ENCODE assay signal across 18 cellular contexts in the genomic region with DNA sequence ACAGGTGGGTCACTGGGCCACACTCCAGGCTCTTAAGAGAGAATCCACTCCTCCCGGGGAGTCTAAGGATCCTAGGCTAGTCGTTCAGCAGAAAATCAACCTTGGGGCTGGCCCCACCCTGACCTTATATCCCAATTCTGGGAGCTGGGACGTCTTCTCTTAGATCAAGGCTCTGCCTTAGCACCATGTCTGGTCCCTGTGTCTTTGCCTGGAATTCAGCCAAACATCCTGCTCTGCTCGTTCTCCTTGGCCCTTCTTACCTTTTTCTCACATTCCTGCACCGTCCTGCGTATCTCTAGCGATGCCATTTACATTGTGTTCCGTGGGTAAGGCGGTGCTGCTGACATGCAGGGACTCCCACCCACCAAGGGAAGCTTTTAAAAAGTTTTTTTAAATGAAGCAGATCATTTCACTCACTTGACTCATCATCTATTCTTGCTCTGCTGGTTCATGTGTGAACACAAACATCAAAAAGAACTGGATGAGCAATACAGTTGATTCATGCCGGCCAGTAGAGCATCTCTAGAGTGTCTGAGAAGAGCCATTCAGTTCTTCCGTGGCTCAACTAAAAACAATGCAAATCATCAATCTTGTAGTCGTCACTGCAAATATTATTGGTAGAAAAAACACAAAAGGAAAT. TPM values are rescaled to one million over a fixed set of nuclear protein-coding genes. Genes with fewer than 3 reads are reported as not detected.
DNase-seq lines count a peak whose midpoint lies in the region; ATAC-seq and TF ChIP-seq lines count a peak whose summit lies in the region.
"Had no signal": no experiment of that assay in that cellular context is flagged by ENCODE, and none has a peak within 500 bp of the region (broad histone marks: within the 10 kb centered on the region; RNA-seq: fewer than 3 reads in every experiment).

No MANE protein-coding gene starts in this region.

- no peak for TF ChIP-seq POLR2A in body of pancreas (IDR thresholded peaks at IDR 0.05)

- no peaks in the 10 kb centered on the region for H3K9me3 ChIP-seq in body of pancreas
- no peaks in the 10 kb centered on the region for H3K9me3 ChIP-seq in psoas muscle
- H3K9me3 ChIP-seq: HAP-1, heart left ventricle had no signal

- intact Hi-C loops in body of pancreas (cut with DNase I), result no loop called here
- intact Hi-C loops in psoas muscle (cut with DNase I), result no loop called here

- H3K27me3 ChIP-seq in body of pancreas (no peaks in the 10 kb centered on the region), psoas muscle (ENCODE audit: insufficient read depth in 3 of 3, low read length in 2 of 3) (peaks cover 0 to 14% (median 0%) of the 10 kb centered on the region in 3 donors)

- H3K27ac ChIP-seq in body of pancreas (no peak overlapping the region), psoas muscle (no peak overlapping the region)
- H3K27ac ChIP-seq: heart left ventricle had no signal

- H3K4me1 ChIP-seq in body of pancreas, result no peaks in the 10 kb centered on the region
- no peaks in the 10 kb centered on the region for H3K4me1 ChIP-seq in psoas muscle
- H3K4me1 ChIP-seq: HAP-1, heart left ventricle had no signal

- ATAC-seq in body of pancreas (no peak), GM19467 (IDR thresholded peaks at IDR 0.05; ENCODE audit: unreplicated experiment) (no peak), psoas muscle (no peak)
- ATAC-seq: activated CD8-positive, alpha-beta T cell treated with anti-CD3 and anti-CD28 coated beads for 36 hours; heart left ventricle; stimulated activated memory B cell treated with anti-CD40 and anti-IgM and Interleukin-4, amounts not matched to agents 10 μg/mL and 1 μg/mL and 100 μg/mL, for 72 hours had no signal

- TF ChIP-seq CTCF in body of pancreas (IDR thresholded peaks at IDR 0.05), result no peak
- no peak for TF ChIP-seq CTCF in psoas muscle (IDR thresholded peaks at IDR 0.05)

- H3K4me3 ChIP-seq in body of pancreas (no peak overlapping the region), psoas muscle (no peak overlapping the region)
- H3K4me3 ChIP-seq: HAP-1, heart left ventricle, lung had no signal

- WGBS in body of pancreas, 2 donors, result 44 to 53% methylated on average over 12 of the region's 12 CpGs
- WGBS in psoas muscle, 3 donors, result 66 to 74% (median 67%) methylated on average over 12 of the region's 12 CpGs

- DNase-seq in AG08395 (ENCODE audit: low spot score) (peak; percentile 76), HK-2 (ENCODE audit: unreplicated experiment) (peak; percentile 1), amniotic epithelial cell (ENCODE audit: low read depth) (peak; percentile 34), inferior parietal cortex (ENCODE audit: extremely low spot score) (peak; percentile 15), body of pancreas (no peak), psoas muscle (no peak), ecto neural progenitor cell (ENCODE audit: low spot score) (no peak)
- DNase-seq: activated CD8-positive, alpha-beta T cell treated with anti-CD3 and anti-CD28 coated beads for 36 hours; C1 segment of cervical spinal cord; heart left ventricle; Karpas-422; NCI-H2107; T-helper 2 cell had no signal

- no peaks in the 10 kb centered on the region for H3K36me3 ChIP-seq in body of pancreas (replicated peaks in 1 of 2; ENCODE audit: insufficient read depth in 1 of 2, low read depth in 2 of 2)
- no peaks in the 10 kb centered on the region for H3K36me3 ChIP-seq in psoas muscle (ENCODE audit: insufficient read depth in 1 of 2, low read depth in 1 of 2)
- H3K36me3 ChIP-seq: HAP-1, heart left ventricle had no signal

RNA-seq across cellular contexts. Expression of a gene that starts 50.2 kb away (rescaled TPM):
- total RNA-seq in body of pancreas (under 1 TPM in 1 of 2 donors, not detected in 1; 0.26 TPM), psoas muscle (under 1 TPM in 1 of 4 donors, not detected in 3; 0.30 TPM)
- under 1 TPM; 0.01 to 0.04 (median 0.03) TPM for polyA plus RNA-seq in psoas muscle
- total RNA-seq: activated CD8-positive, alpha-beta T cell treated with anti-CD3 and anti-CD28 coated beads for 36 hours; dermis microvascular lymphatic vessel endothelial cell had no signal

Comparison
In these comparisons a context has a peak if more than half of its experiments do, and no peak if none do; other contexts are left out.
1. DNase-seq: peak in AG08395 (single experiment), HK-2 (single experiment), amniotic epithelial cell (single experiment) and inferior parietal cortex (single experiment); none in body of pancreas (0 of 4), psoas muscle (0 of 2) and ecto neural progenitor cell (single experiment).